In the genomic region with DNA sequence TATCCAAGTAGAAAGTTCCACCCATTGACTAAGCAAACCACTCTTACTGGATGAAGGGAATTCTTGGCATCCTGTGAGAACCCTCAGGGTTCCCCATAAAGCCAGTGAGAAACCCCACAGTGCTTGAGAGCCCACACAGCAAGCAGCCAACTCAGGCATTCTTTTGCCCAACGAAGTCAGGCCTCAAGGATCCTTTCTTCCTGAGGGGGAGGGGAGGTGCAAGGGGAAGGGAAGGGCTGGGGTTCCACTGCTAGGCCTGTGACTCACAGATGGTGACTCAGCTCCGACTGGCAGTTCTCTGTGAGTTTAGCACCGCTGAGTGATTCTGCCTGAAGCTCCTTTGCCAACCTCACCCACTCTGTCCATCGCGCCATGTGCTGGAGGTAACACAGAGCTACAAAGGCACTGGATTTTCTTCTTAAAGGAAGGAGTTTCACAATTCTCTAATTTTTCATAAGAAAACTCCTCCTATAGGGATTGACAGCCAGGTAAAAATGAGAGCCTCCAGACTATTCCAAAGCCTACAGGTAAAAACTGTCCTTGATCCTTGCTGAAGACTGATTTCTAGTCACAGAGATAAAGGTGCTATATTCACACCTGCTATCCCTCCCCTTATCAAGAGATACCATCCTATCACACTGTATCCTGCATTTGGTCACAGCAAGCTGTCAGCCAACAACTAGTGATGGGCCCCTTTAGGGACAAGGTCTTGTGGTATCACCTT, we compare ENCODE assay signal across 8 cellular contexts. TPM values are rescaled to one million over a fixed set of nuclear protein-coding genes. Genes with fewer than 3 reads are reported as not detected.
A peak's percentile ranks its signal among the peaks of the same experiment; 100 is the strongest.
DNase-seq lines count a peak whose midpoint lies in the region; ATAC-seq lines count a peak whose summit lies in the region.

No MANE protein-coding gene starts in this region.

- H3K27me3 ChIP-seq in effector memory CD4-positive, alpha-beta T cell (replicated peaks; ENCODE audit: control insufficient read depth, insufficient read depth, low read length, poor library complexity, severe bottlenecking), result no peaks in the 10 kb centered on the region
- no peaks in the 10 kb centered on the region for H3K27me3 ChIP-seq in mesenchymal stem cell (ENCODE audit: control insufficient read depth in 1 of 2, insufficient read depth in 1 of 2, low read length in 2 of 2)

- peak; percentile 50 for DNase-seq in CMK (ENCODE audit: low read depth)
- DNase-seq in NCI-H226, result peak; percentile 99
- peak; percentile 54 to 60 for DNase-seq in activated CD8-positive, alpha-beta memory T cell treated with anti-CD3 and anti-CD28 coated beads for 1 hour (ENCODE audit: extremely low read depth in 1 of 2, low read depth in 1 of 2)
- DNase-seq in effector memory CD4-positive, alpha-beta T cell, result peak; percentile 45 to 66 (median 52)
- DNase-seq in mesenchymal stem cell, result peak; percentile 98
- DNase-seq in stimulated activated CD8-positive, alpha-beta memory T cell treated with anti-CD3 and anti-CD28 coated beads, Interleukin-15, amount 100 ng/mL, for 4 hours (ENCODE audit: low read depth in 2 of 2), result peak; percentile 70 to 84
- no peak for DNase-seq in NCI-H1417 (lab: John Stamatoyannopoulos, UW)

- H3K36me3 ChIP-seq in effector memory CD4-positive, alpha-beta T cell (ENCODE audit: control insufficient read depth, insufficient read depth, low read length), result peaks cover 60% of the 10 kb centered on the region
- H3K36me3 ChIP-seq in mesenchymal stem cell (ENCODE audit: control insufficient read depth in 1 of 2, insufficient read depth in 2 of 2, low read depth in 1 of 2, low read length in 2 of 2), result peaks cover 47 to 74% of the 10 kb centered on the region in 2 experiments

- H3K9me3 ChIP-seq in effector memory CD4-positive, alpha-beta T cell (ENCODE audit: control insufficient read depth, low read length), result no peaks in the 10 kb centered on the region
- H3K9me3 ChIP-seq in mesenchymal stem cell (ENCODE audit: control insufficient read depth, low read length), result no peaks in the 10 kb centered on the region

- H2BK12ac ChIP-seq in mesenchymal stem cell (ENCODE audit: low read length in 2 of 2), result no peak overlapping the region

- H3K4me3 ChIP-seq in effector memory CD4-positive, alpha-beta T cell (ENCODE audit: insufficient read depth, low read depth, low read length, poor library complexity, severe bottlenecking), result no peak overlapping the region
- peak overlapping the region in 1 of 2 experiments; percentile 49 for H3K4me3 ChIP-seq in mesenchymal stem cell (ENCODE audit: insufficient read depth in 1 of 2, low read depth in 1 of 2, low read length in 2 of 2)

- H2BK120ac ChIP-seq in mesenchymal stem cell (ENCODE audit: low read depth, low read length), result no peak overlapping the region

- WGBS in mesenchymal stem cell, result 1% methylated on average over 5 of the region's 5 CpGs

- H2AK5ac ChIP-seq in mesenchymal stem cell (ENCODE audit: low read length, severe bottlenecking), result no peak overlapping the region

- H2BK15ac ChIP-seq in mesenchymal stem cell (ENCODE audit: low read depth, poor library complexity, severe bottlenecking), result no peak overlapping the region

- H3K18ac ChIP-seq in mesenchymal stem cell (ENCODE audit: low read depth in 1 of 2, low read length in 2 of 2), result no peak overlapping the region

- no peak overlapping the region for H3K4ac ChIP-seq in mesenchymal stem cell (ENCODE audit: low read depth in 1 of 2, low read length in 2 of 2)

- H4K91ac ChIP-seq in mesenchymal stem cell (ENCODE audit: low read length), result no peak overlapping the region

- no peak overlapping the region for H3K4me2 ChIP-seq in mesenchymal stem cell (ENCODE audit: low read length, poor library complexity, severe bottlenecking)

- peak overlapping the region; percentile 48 for H3K9ac ChIP-seq in mesenchymal stem cell (ENCODE audit: low read length)

- no peak overlapping the region for H2BK5ac ChIP-seq in mesenchymal stem cell (ENCODE audit: low read depth, low read length, poor library complexity, severe bottlenecking)

- H3K4me1 ChIP-seq in effector memory CD4-positive, alpha-beta T cell (ENCODE audit: control insufficient read depth, insufficient read depth, low read length, poor library complexity, severe bottlenecking), result peaks cover 34% of the 10 kb centered on the region
- H3K4me1 ChIP-seq in mesenchymal stem cell (ENCODE audit: control insufficient read depth, insufficient read depth, low read depth, low read length), result peaks cover 41% of the 10 kb centered on the region

- H3K14ac ChIP-seq in mesenchymal stem cell (ENCODE audit: low read length in 2 of 2), result no peak overlapping the region

- ATAC-seq in HG03457 (IDR thresholded peaks at IDR 0.05; ENCODE audit: unreplicated experiment), result no peak

- H2AFZ ChIP-seq in mesenchymal stem cell (ENCODE audit: low read depth, low read length), result no peak overlapping the region

- peak overlapping the region; percentile 44 for H3K27ac ChIP-seq in effector memory CD4-positive, alpha-beta T cell (ENCODE audit: insufficient read depth, low read length, poor library complexity, severe bottlenecking)
- peak overlapping the region; percentile 86 for H3K27ac ChIP-seq in mesenchymal stem cell (ENCODE audit: low read length, poor library complexity, severe bottlenecking)

- peak overlapping the region; percentile 48 for H4K8ac ChIP-seq in mesenchymal stem cell (ENCODE audit: low read length)

- no peak overlapping the region for H3K23ac ChIP-seq in mesenchymal stem cell (ENCODE audit: low read length in 2 of 2)

- no peaks in the 10 kb centered on the region for H3K79me1 ChIP-seq in mesenchymal stem cell (replicated peaks; ENCODE audit: low read length, poor library complexity, severe bottlenecking)

RNA-seq across cellular contexts. Expression of gene ENO1, which starts 4.8 kb away (rescaled TPM):
- polyA plus RNA-seq in mesenchymal stem cell (2013, experiment 1 of 2), result 762 TPM
- polyA plus RNA-seq in mesenchymal stem cell (2013, experiment 2 of 2), result 753 TPM

RNA-seq across cellular contexts. Expression of gene RERE, which starts 56.2 kb away (rescaled TPM):
- polyA plus RNA-seq in mesenchymal stem cell (2013, experiment 1 of 2), result 59.5 TPM
- polyA plus RNA-seq in mesenchymal stem cell (2013, experiment 2 of 2), result 53.5 TPM

Comparison
In these comparisons a context has a peak if more than half of its experiments do, and no peak if none do; other contexts are left out.
1. DNase-seq: peak in CMK (single experiment), NCI-H226 (single experiment), activated CD8-positive, alpha-beta memory T cell treated with anti-CD3 and anti-CD28 coated beads for 1 hour (2 of 2), effector memory CD4-positive, alpha-beta T cell (3 of 3), mesenchymal stem cell (single experiment) and stimulated activated CD8-positive, alpha-beta memory T cell treated with anti-CD3 and anti-CD28 coated beads, Interleukin-15, amount 100 ng/mL, for 4 hours (2 of 2); none in NCI-H1417 (0 of 3).